Comparison of ENCODE assay signal across 16 cellular contexts in the genomic region with DNA sequence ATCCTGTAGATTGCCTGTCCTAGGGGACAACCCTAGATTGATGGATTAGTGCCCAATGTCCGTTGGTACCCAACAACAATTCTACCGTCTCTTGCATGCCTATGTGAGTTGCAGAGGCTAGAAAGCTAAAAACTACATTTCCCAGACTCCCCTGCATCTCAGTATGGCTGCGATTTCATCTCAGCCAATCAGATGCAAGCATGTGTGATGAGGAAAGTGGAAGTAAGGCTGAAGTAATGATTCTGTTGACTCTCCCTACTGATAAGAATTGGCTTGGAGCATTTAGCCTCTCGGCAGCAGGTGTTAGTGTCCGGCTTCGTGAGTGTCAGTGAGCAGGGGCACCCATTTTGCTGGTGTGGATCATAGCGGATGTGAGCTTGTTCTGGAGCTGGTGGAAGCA.
DNase-seq lines count a peak whose midpoint lies in the region; ATAC-seq and TF ChIP-seq lines count a peak whose summit lies in the region.
"Had no signal": no experiment of that assay in that cellular context is flagged by ENCODE, and none has a peak within 500 bp of the region (broad histone marks: within the 10 kb centered on the region; RNA-seq: fewer than 3 reads in every experiment).

No MANE protein-coding gene starts in this region.

- ATAC-seq in HCT116: peak; percentile 89
- ATAC-seq in left lobe of liver: no peak
- ATAC-seq: body of pancreas had no signal

- DNase-seq in BE2C (peak; percentile 28), HCT116 (ENCODE audit: low read depth, low spot score) (peak; percentile 52), OCI-LY7 (ENCODE audit: low spot score) (peak; percentile 11), iPS-NIHi11 (ENCODE audit: low spot score) (peak; percentile 66), cerebellar nuclear complex (lab: John Stamatoyannopoulos, UW) (no peak), left lobe of liver (ENCODE audit: low spot score) (no peak), GM13976 (ENCODE audit: low spot score) (no peak)
- DNase-seq in stimulated activated naive CD4-positive, alpha-beta T cell (lab: John Stamatoyannopoulos, UW): no peak
- DNase-seq: activated CD4-positive, alpha-beta memory T cell treated with anti-CD3 and anti-CD28 coated beads for 36 hours; activated naive CD4-positive, alpha-beta T cell treated with anti-CD3 and anti-CD28 coated beads, Interleukin-2, amount 50 U/mL, for 16 hours; activated T-cell treated with anti-CD3 and anti-CD28 coated beads, Interleukin-2, amount 50 U/mL, for 24 hours; body of pancreas; Calu3; NCI-H2029; NCI-H524 had no signal

- TF ChIP-seq POLR2A in HCT116 (IDR thresholded peaks at IDR 0.05; ENCODE audit: borderline replicate concordance, extremely low read depth, insufficient read depth, insufficient read length): no peak

- BruUV-seq in HCT116 (replicated peaks; lab: Mats Ljungman, UMichigan): no TSS peak
- no TSS peak for BruUV-seq in OCI-LY7 (replicated peaks; lab: Mats Ljungman, UMichigan)

- in situ Hi-C loops in GM13976 (cut with MboI; ENCODE audit: low sequenced_read_pairs, unreplicated experiment): no loop called here

- H3K27me3 ChIP-seq in BE2C (no peaks in the 10 kb centered on the region), HCT116 (ENCODE audit: insufficient read depth, low read length) (no peaks in the 10 kb centered on the region; the same call in 1 of the 2 replicates)
- H3K27me3 ChIP-seq: body of pancreas, vagina had no signal

- no peak for TF ChIP-seq CTCF in BE2C (IDR thresholded peaks at IDR 0.05; ENCODE audit: low read depth, low read length)
- no peak for TF ChIP-seq CTCF in HCT116 (IDR thresholded peaks at IDR 0.05 in 2 of 3, conservative IDR thresholded peaks at IDR 0.05 in 1 of 3; ENCODE audit: borderline replicate concordance in 1 of 3, insufficient read depth in 1 of 3, low read depth in 2 of 3, low read length in 2 of 3)
- TF ChIP-seq CTCF in OCI-LY7 (conservative IDR thresholded peaks at IDR 0.05; ENCODE audit: low read length): no peak
- no peak for TF ChIP-seq CTCF in GM13976 (IDR thresholded peaks at IDR 0.05; ENCODE audit: borderline replicate concordance, control extremely low read depth, extremely low read depth, insufficient read depth, missing control alignments)

- no peaks in the 10 kb centered on the region for H3K9me3 ChIP-seq in BE2C
- no peaks in the 10 kb centered on the region for H3K9me3 ChIP-seq in HCT116 (ENCODE audit: control insufficient read depth in 1 of 2, insufficient read depth in 1 of 2, low read depth in 1 of 2, low read length in 2 of 2)
- H3K9me3 ChIP-seq in OCI-LY7 (ENCODE audit: low read length): no peaks in the 10 kb centered on the region
- H3K9me3 ChIP-seq: body of pancreas, vagina had no signal

- no peak overlapping the region for H3K27ac ChIP-seq in HCT116 (ENCODE audit: low read depth, low read length)
- H3K27ac ChIP-seq in OCI-LY7 (ENCODE audit: low read depth, low read length, poor library complexity, severe bottlenecking): no peak overlapping the region
- H3K27ac ChIP-seq: body of pancreas, vagina had no signal

- H3K36me3 ChIP-seq in BE2C (no peaks in the 10 kb centered on the region), HCT116 (ENCODE audit: control insufficient read depth in 1 of 2, insufficient read depth in 2 of 2, low read length in 2 of 2) (no peaks in the 10 kb centered on the region), OCI-LY7 (ENCODE audit: insufficient read depth, low read length) (no peaks in the 10 kb centered on the region)
- H3K36me3 ChIP-seq: vagina had no signal

- TF ChIP-seq RAD21 in HCT116 (IDR thresholded peaks at IDR 0.05; ENCODE audit: low read depth): no peak

- H3K9ac ChIP-seq in HCT116 (ENCODE audit: low read length): no peak overlapping the region

- H3K9me2 ChIP-seq in HCT116 (ENCODE audit: insufficient read depth): no peaks in the 10 kb centered on the region
- no peaks in the 10 kb centered on the region for H3K9me2 ChIP-seq in OCI-LY7 (ENCODE audit: insufficient read depth, low read length)

- H3K79me2 ChIP-seq in HCT116 (ENCODE audit: insufficient read depth, low read length) (no peaks in the 10 kb centered on the region), OCI-LY7 (ENCODE audit: insufficient read depth, low read depth, low read length) (no peaks in the 10 kb centered on the region)

- no peaks in the 10 kb centered on the region for H4K20me1 ChIP-seq in HCT116 (ENCODE audit: insufficient read depth)
- H4K20me1 ChIP-seq in OCI-LY7 (ENCODE audit: insufficient read depth, low read length): no peaks in the 10 kb centered on the region

- peak overlapping the region; percentile 36 for H3K4me3 ChIP-seq in BE2C (ENCODE audit: low read depth, low read length)
- no peak overlapping the region for H3K4me3 ChIP-seq in HCT116 (replicated peaks in 1 of 2; ENCODE audit: low read depth in 1 of 2, low read length in 2 of 2)
- H3K4me3 ChIP-seq in OCI-LY7 (ENCODE audit: low read depth, low read length, poor library complexity, severe bottlenecking): no peak overlapping the region
- H3K4me3 ChIP-seq: body of pancreas, vagina had no signal

- no peak overlapping the region for H3K4me2 ChIP-seq in HCT116 (ENCODE audit: low read length)
- H3K4me2 ChIP-seq in OCI-LY7 (ENCODE audit: low read length): no peak overlapping the region

- intact Hi-C loops in HCT116 (cut with micrococcal nuclease): no loop called here
- intact Hi-C loops in OCI-LY7 (cut with micrococcal nuclease; ENCODE audit: unreplicated experiment): no loop called here

- RAD21 ChIA-PET in HCT116 (lab: Charles Lee; ENCODE audit: low non-redundant PET in 1 of 2, low total read pairs in 2 of 2, uncharacterized antibody in 2 of 2, unreplicated experiment in 2 of 2): no interaction called here

- H3K4me1 ChIP-seq in BE2C: no peaks in the 10 kb centered on the region
- no peaks in the 10 kb centered on the region for H3K4me1 ChIP-seq in HCT116 (ENCODE audit: control insufficient read depth in 1 of 2, insufficient read depth in 2 of 2, low read length in 2 of 2)
- no peaks in the 10 kb centered on the region for H3K4me1 ChIP-seq in OCI-LY7 (ENCODE audit: insufficient read depth, low read length, poor library complexity, severe bottlenecking)
- H3K4me1 ChIP-seq: body of pancreas, vagina had no signal

- H2AFZ ChIP-seq in HCT116 (ENCODE audit: low read depth, low read length, poor library complexity, severe bottlenecking) (no peak overlapping the region), OCI-LY7 (ENCODE audit: low read length) (no peak overlapping the region)

- POLR2A ChIA-PET in HCT116 (lab: Charles Lee): interaction anchor here (1.0 kb wide), 1 partner anchor 9 kb away, joined by 3 read pairs; no protein-coding TSS in a partner anchor
- POLR2A ChIA-PET in OCI-LY7 (lab: Charles Lee): no interaction called here

- CTCF ChIA-PET in HCT116 (lab: Charles Lee): no interaction called here
- CTCF ChIA-PET in OCI-LY7 (lab: Charles Lee; ENCODE audit: unreplicated experiment): no interaction called here

TF ChIP-seq in HCT116, 20 proteins besides CTCF, POLR2A, EP300 and RAD21:
- TF ChIP-seq SP1 (IDR thresholded peaks at IDR 0.05; ENCODE audit: low read depth) (peak; percentile 60), YY1 (IDR thresholded peaks at IDR 0.05; ENCODE audit: extremely low read depth, insufficient replicate concordance, low read depth, low read length) (peak; percentile 95), CEBPB (IDR thresholded peaks at IDR 0.05; ENCODE audit: low read depth) (no peak)

Comparison
In these comparisons a context has a peak if more than half of its experiments do, and no peak if none do; other contexts are left out.
1. DNase-seq: peak in BE2C (single experiment), HCT116 (single experiment), OCI-LY7 (single experiment) and iPS-NIHi11 (single experiment); none in cerebellar nuclear complex (0 of 2), stimulated activated naive CD4-positive, alpha-beta T cell (0 of 6), left lobe of liver (single experiment) and GM13976 (single experiment).